In genomic region chr6:163259689-163260088, GRCh38 we compare ENCODE assay signal across 14 cellular contexts.
DNase-seq lines count a peak whose midpoint lies in the region; ATAC-seq and TF ChIP-seq lines count a peak whose summit lies in the region.
"Had no signal": no experiment of that assay in that cellular context is flagged by ENCODE, and none has a peak within 500 bp of the region (broad histone marks: within the 10 kb centered on the region; RNA-seq: fewer than 3 reads in every experiment).

No MANE protein-coding gene starts in this region.

- H3K27me3 Mint-ChIP-seq in H9 (ENCODE audit: low read depth), result peaks cover 36% of the 10 kb centered on the region

- H3K36me3 ChIP-seq in mesenchymal stem cell (ENCODE audit: control insufficient read depth in 1 of 2, insufficient read depth in 2 of 2, low read depth in 1 of 2, low read length in 2 of 2) (no peaks in the 10 kb centered on the region), smooth muscle cell (ENCODE audit: low read depth) (no peaks in the 10 kb centered on the region), tibial artery (no peaks in the 10 kb centered on the region)

- no peak overlapping the region for H2AFZ ChIP-seq in H9 (ENCODE audit: low read length)
- peak overlapping the region; percentile 60 for H2AFZ ChIP-seq in mesenchymal stem cell (ENCODE audit: low read depth, low read length)
- H2AFZ ChIP-seq in smooth muscle cell (ENCODE audit: low read depth), result peak overlapping the region; percentile 95

- peaks cover 49 to 53% of the 10 kb centered on the region in 2 experiments for H3K4me1 Mint-ChIP-seq in H9

- H3K14ac ChIP-seq in H9 (ENCODE audit: insufficient read depth, low read length) (0 out of 2 replicates have a peak overlapping the region, but pooled peaks have one; percentile 11), mesenchymal stem cell (ENCODE audit: low read length in 2 of 2) (peak overlapping the region in 1 of 2 experiments; percentile 3)

- intact Hi-C loops in tibial artery (cut with DNase I; ENCODE audit: low total_unique reads), result no loop called here

- H3K4ac ChIP-seq in H9 (ENCODE audit: low read depth, low read length) (no peak overlapping the region), mesenchymal stem cell (ENCODE audit: low read depth in 1 of 2, low read length in 2 of 2) (no peak overlapping the region)

- no peak overlapping the region for H3T11ph ChIP-seq in H9 (ENCODE audit: low read length)

- WGBS in H9 (ENCODE audit: extremely low coverage, insufficient read length, low lambda C conversion rate), result no CpG with 5 or more reads among the region's 8 CpGs
- 87% methylated on average over 7 of the region's 8 CpGs for WGBS in mesenchymal stem cell
- WGBS in smooth muscle cell (ENCODE audit: low lambda C conversion rate), result 91% methylated on average over 6 of the region's 8 CpGs

- H3K9me3 ChIP-seq in H9 (ENCODE audit: control insufficient read depth, low read depth, low read length) (no peaks in the 10 kb centered on the region), mesenchymal stem cell (ENCODE audit: control insufficient read depth, low read length) (no peaks in the 10 kb centered on the region), smooth muscle cell (replicated peaks; ENCODE audit: low read depth) (no peaks in the 10 kb centered on the region), tibial artery (no peaks in the 10 kb centered on the region)
- H3K9me3 ChIP-seq: mucosa of descending colon had no signal

- H2BK12ac ChIP-seq in H9 (ENCODE audit: insufficient read length, low read depth, low read length), result no peak overlapping the region
- H2BK12ac ChIP-seq in mesenchymal stem cell (ENCODE audit: low read length in 2 of 2), result peak overlapping the region in 1 of 2 experiments; percentile 15

- TF ChIP-seq CTCF in H9 (conservative IDR thresholded peaks at IDR 0.05), result no peak
- no peak for TF ChIP-seq CTCF in smooth muscle cell (IDR thresholded peaks at IDR 0.05; ENCODE audit: borderline replicate concordance, insufficient read depth, poor library complexity, severe bottlenecking)
- TF ChIP-seq CTCF in tibial artery (IDR thresholded peaks at IDR 0.05), result no peak

- H3K4me3 Mint-ChIP-seq in H9, result peak overlapping the region; percentile 55 to 69

- peaks cover 7% of the 10 kb centered on the region for H3K23me2 ChIP-seq in H9 (ENCODE audit: insufficient read length, low read depth, low read length, poor library complexity, severe bottlenecking)

- H3K9me3 Mint-ChIP-seq in H9, result peaks cover 5 to 9% of the 10 kb centered on the region in 2 experiments; a peak in 3 of 5 replicates
- H3K9me3 Mint-ChIP-seq: immature natural killer cell had no signal

- no peak overlapping the region for H2BK20ac ChIP-seq in H9 (ENCODE audit: low read depth, low read length, poor library complexity, severe bottlenecking)

- no peak overlapping the region for H3K4me3 ChIP-seq in mesenchymal stem cell (ENCODE audit: insufficient read depth in 1 of 2, low read depth in 1 of 2, low read length in 2 of 2)
- peak overlapping the region; percentile 48 for H3K4me3 ChIP-seq in smooth muscle cell
- peak overlapping the region in 1 of 2 donors; percentile 29 for H3K4me3 ChIP-seq in tibial artery
- H3K4me3 ChIP-seq: mucosa of descending colon had no signal

- H3K4me1 ChIP-seq in H9 (ENCODE audit: insufficient read depth, low read length), result peaks cover 2% of the 10 kb centered on the region; the same call in 1 of the 2 replicates
- H3K4me1 ChIP-seq in mesenchymal stem cell (ENCODE audit: control insufficient read depth, insufficient read depth, low read depth, low read length), result peaks cover 6% of the 10 kb centered on the region
- H3K4me1 ChIP-seq in smooth muscle cell (ENCODE audit: low read depth), result peaks cover 8% of the 10 kb centered on the region
- H3K4me1 ChIP-seq in tibial artery, result peaks cover 0 to 18% (median 12%) of the 10 kb centered on the region in 4 donors

- H4K20me1 ChIP-seq in H9 (ENCODE audit: control insufficient read depth, insufficient read depth, insufficient read length) (no peaks in the 10 kb centered on the region), smooth muscle cell (ENCODE audit: low read depth) (no peaks in the 10 kb centered on the region)

- H2BK5ac ChIP-seq in H9 (ENCODE audit: insufficient read length, low read length) (no peak overlapping the region), mesenchymal stem cell (ENCODE audit: low read depth, low read length, poor library complexity, severe bottlenecking) (no peak overlapping the region)

- H4K91ac ChIP-seq in H9 (ENCODE audit: insufficient read length, low read depth, low read length) (no peak overlapping the region), mesenchymal stem cell (ENCODE audit: low read length) (no peak overlapping the region)

- H3K27ac ChIP-seq in H9 (ENCODE audit: insufficient read length, low read depth, low read length) (no peak overlapping the region), cingulate gyrus (ENCODE audit: low read depth, low read length) (peak overlapping the region; percentile 98), mesenchymal stem cell (ENCODE audit: low read length, poor library complexity, severe bottlenecking) (no peak overlapping the region), smooth muscle cell (ENCODE audit: low read depth) (no peak overlapping the region), tibial artery (no peak overlapping the region)

- no peak for ATAC-seq in HG03039 (IDR thresholded peaks at IDR 0.05; ENCODE audit: unreplicated experiment)
- no peak for ATAC-seq in GM21737 (IDR thresholded peaks at IDR 0.05; ENCODE audit: unreplicated experiment)
- ATAC-seq: HCT116, mucosa of descending colon had no signal

- no peaks in the 10 kb centered on the region for H3K79me1 ChIP-seq in H9 (ENCODE audit: insufficient read depth, low read depth, low read length, poor library complexity, severe bottlenecking)
- no peaks in the 10 kb centered on the region for H3K79me1 ChIP-seq in mesenchymal stem cell (replicated peaks; ENCODE audit: low read length, poor library complexity, severe bottlenecking)

- H3K9ac ChIP-seq in H9 (ENCODE audit: extremely low read depth, insufficient read length, low read length), result no peak overlapping the region
- no peak overlapping the region for H3K9ac ChIP-seq in mesenchymal stem cell (ENCODE audit: low read length)
- H3K9ac ChIP-seq in smooth muscle cell (ENCODE audit: low read depth), result no peak overlapping the region

- H4K8ac ChIP-seq in H9 (replicated peaks; ENCODE audit: insufficient read length, low read depth, low read length) (no peak overlapping the region), mesenchymal stem cell (ENCODE audit: low read length) (peak overlapping the region; percentile 67)

- H3F3A ChIP-seq in smooth muscle cell (ENCODE audit: low read depth), result no peaks in the 10 kb centered on the region

- H3K23ac ChIP-seq in H9 (ENCODE audit: insufficient read length, low read depth, low read length) (no peak overlapping the region), mesenchymal stem cell (ENCODE audit: low read length in 2 of 2) (no peak overlapping the region)

- H3K27ac Mint-ChIP-seq in H9, result peak overlapping the region in 2 of 3 experiments; percentile 97 to 99; a peak in 4 of 7 replicates

- H3K56ac ChIP-seq in H9 (ENCODE audit: insufficient read length, low read depth, low read length), result no peak overlapping the region

- H3K18ac ChIP-seq in H9 (ENCODE audit: insufficient read length, low read depth, low read length) (peak overlapping the region; percentile 18), mesenchymal stem cell (ENCODE audit: low read depth in 1 of 2, low read length in 2 of 2) (peak overlapping the region in 1 of 2 experiments; percentile 14)

- H2AK5ac ChIP-seq in H9 (ENCODE audit: insufficient read length, low read length) (no peak overlapping the region), mesenchymal stem cell (ENCODE audit: low read length, severe bottlenecking) (no peak overlapping the region)

- H3K79me2 ChIP-seq in H9 (ENCODE audit: insufficient read depth, low read length), result no peaks in the 10 kb centered on the region
- H3K79me2 ChIP-seq in smooth muscle cell (ENCODE audit: low read depth), result no peaks in the 10 kb centered on the region

- peaks cover 7 to 9% (median 8%) of the 10 kb centered on the region in 3 experiments; a peak in 5 of 7 replicates for H3K36me3 Mint-ChIP-seq in H9 (ENCODE audit: insufficient read depth in 1 of 3, low read depth in 3 of 3)
- H3K36me3 Mint-ChIP-seq: immature natural killer cell had no signal

- no peak overlapping the region for H4K5ac ChIP-seq in H9 (ENCODE audit: insufficient read length, low read depth, low read length)

- no peak overlapping the region for H2BK15ac ChIP-seq in H9 (ENCODE audit: low read depth, low read length)
- no peak overlapping the region for H2BK15ac ChIP-seq in mesenchymal stem cell (ENCODE audit: low read depth, poor library complexity, severe bottlenecking)

- H3K27me3 ChIP-seq in H9 (ENCODE audit: insufficient read depth, low read length) (peaks cover 11% of the 10 kb centered on the region), mesenchymal stem cell (ENCODE audit: control insufficient read depth in 1 of 2, insufficient read depth in 1 of 2, low read length in 2 of 2) (no peaks in the 10 kb centered on the region), smooth muscle cell (ENCODE audit: low read depth) (peaks cover 6% of the 10 kb centered on the region), tibial artery (no peaks in the 10 kb centered on the region)

- DNase-seq in H9 (no peak), mesenchymal stem cell (no peak), smooth muscle cell (lab: John Stamatoyannopoulos, UW; ENCODE audit: unreplicated experiment) (no peak), tibial artery (no peak)
- DNase-seq: activated effector memory CD4-positive, alpha-beta T cell treated with anti-CD3 and anti-CD28 coated beads, Interleukin-2, amount 50 U/mL, for 16 hours; DMS79 treated with DMSO at 0.1 percent for 48 hours; immature natural killer cell; mucosa of descending colon; NCI-H774; stimulated activated CD4-positive, alpha-beta T cell treated with anti-CD3 and anti-CD28 coated beads, Interleukin-1b, Interleukin-23, amount 100 ng/mL, for 48 hours had no signal

- H3K4me2 ChIP-seq in H9 (ENCODE audit: insufficient read depth, insufficient read length, low read length), result peak overlapping the region; percentile 61
- no peak overlapping the region for H3K4me2 ChIP-seq in mesenchymal stem cell (ENCODE audit: low read length, poor library complexity, severe bottlenecking)
- H3K4me2 ChIP-seq in smooth muscle cell, result peak overlapping the region; percentile 84

- H2BK120ac ChIP-seq in H9 (ENCODE audit: low read depth, low read length, poor library complexity, severe bottlenecking) (no peak overlapping the region), mesenchymal stem cell (ENCODE audit: low read depth, low read length) (no peak overlapping the region)
